26 cellular contexts compared by ENCODE assay signal in the genomic region with DNA sequence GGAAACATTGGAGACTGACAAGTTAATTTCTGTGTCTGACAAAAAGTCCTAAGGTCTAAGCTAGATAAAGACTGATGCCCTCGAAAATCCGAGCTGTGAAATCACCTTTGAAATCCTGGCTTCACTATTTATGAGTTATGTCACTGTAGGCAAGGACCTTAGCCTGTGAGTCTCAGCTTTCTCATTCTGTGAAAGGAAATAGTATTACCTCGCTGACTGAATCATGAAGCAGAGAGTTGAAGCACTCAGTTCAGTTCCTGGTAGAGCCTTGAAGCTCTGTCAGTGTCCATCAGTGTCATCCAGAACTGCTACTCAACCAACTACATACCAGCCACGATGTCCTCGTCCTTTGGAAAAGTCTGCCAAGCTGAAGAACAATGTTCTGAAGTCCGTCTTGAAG.
"Had no signal": no experiment of that assay in that cellular context is flagged by ENCODE, and none has a peak within 500 bp of the region (broad histone marks: within the 10 kb centered on the region; RNA-seq: fewer than 3 reads in every experiment).

No MANE protein-coding gene starts in this region.

- H2AFZ ChIP-seq: neural progenitor cell, parathyroid adenoma had no signal

- H3K9me3 ChIP-seq: ovary, psoas muscle, right lobe of liver, sigmoid colon, thoracic aorta, thyroid gland, tibial nerve, vagina had no signal

- H3K4me2 ChIP-seq: neural progenitor cell had no signal

- H3K9ac ChIP-seq: neural progenitor cell, parathyroid adenoma had no signal

- H3K79me2 ChIP-seq: parathyroid adenoma had no signal

- H3K4me1 ChIP-seq: parathyroid adenoma, psoas muscle, right lobe of liver, sigmoid colon, stomach, thyroid gland, tibial nerve, upper lobe of left lung, vagina had no signal

- DNase-seq: natural killer cell; occipital lobe; ovary; posterior cingulate gyrus; psoas muscle; right cardiac atrium; right lobe of liver; sigmoid colon; small intestine; stimulated activated CD4-positive, alpha-beta T cell treated with anti-CD3 and anti-CD28 coated beads, Interleukin-15, amount 100 ng/mL, for 24 hours; stimulated activated CD4-positive, alpha-beta T cell treated with anti-CD3 and anti-CD28 coated beads, Interleukin-2, amount 100 ng/mL, for 24 hours; stimulated activated CD4-positive, alpha-beta T cell treated with anti-CD3 and anti-CD28 coated beads, Interleukin-2, amount 100 ng/mL, for 48 hours; stimulated activated CD4-positive, alpha-beta T cell treated with anti-CD3 and anti-CD28 coated beads, Interleukin-4, amount 100 ng/mL, for 24 hours; stimulated activated naive B cell treated with anti-CD40 and anti-IgM and Interleukin-4, amounts not matched to agents 10 μg/mL and 1 μg/mL and 100 μg/mL, for 72 hours; stimulated activated naive CD4-positive, alpha-beta T cell treated with Interleukin-2 at 50 U/mL for 16 hours; stomach; thyroid gland; trophoblast cell; upper lobe of left lung had no signal

- H3K27ac ChIP-seq: neural progenitor cell, ovary, parathyroid adenoma, psoas muscle, right lobe of liver, sigmoid colon, stomach, thoracic aorta, thyroid gland, tibial nerve, upper lobe of left lung, vagina had no signal

- H3K4me3 ChIP-seq: neural progenitor cell, ovary, psoas muscle, right lobe of liver, sigmoid colon, stomach, thoracic aorta, thyroid gland, tibial nerve, upper lobe of left lung, vagina had no signal

- H3K36me3 ChIP-seq: neural progenitor cell, ovary, right lobe of liver, sigmoid colon, stomach, thoracic aorta, thyroid gland, tibial nerve, upper lobe of left lung, vagina had no signal

- ATAC-seq: natural killer cell; psoas muscle; right cardiac atrium; right lobe of liver; stimulated activated effector memory CD8-positive, alpha-beta T cell treated with anti-CD3 and anti-CD28 coated beads, Interleukin-12 subunit alpha, Interleukin-12 subunit beta, amount 100 ng/mL, for 72 hours; stimulated activated naive B cell treated with anti-CD40 and anti-IgM and Interleukin-4, amounts not matched to agents 10 μg/mL and 1 μg/mL and 100 μg/mL, for 72 hours had no signal

- H3K27me3 ChIP-seq: neural progenitor cell, ovary, right lobe of liver, sigmoid colon, stomach, thyroid gland, tibial nerve, upper lobe of left lung, vagina had no signal

- FAIRE-seq: small intestine, urothelium cell line had no signal
